In genomic region chr10:57141708-57142107, GRCh38 we compare ENCODE assay signal across 7 cellular contexts.
"Had no signal": no experiment of that assay in that cellular context is flagged by ENCODE, and none has a peak within 500 bp of the region (broad histone marks: within the 10 kb centered on the region; RNA-seq: fewer than 3 reads in every experiment).

No MANE protein-coding gene starts in this region.

- FAIRE-seq: GM12878, GM12891, GM12892, GM18507, GM19239 had no signal

- H3K4me3 ChIP-seq: GM12878 had no signal

- ATAC-seq: GM12878 had no signal

- DNase-seq: GDM1, GF-D8 had no signal
